Comparison of ENCODE assay signal across 8 cellular contexts in genomic region chr2:161238559-161239415, GRCh38.
A peak's percentile ranks its signal among the peaks of the same experiment; 100 is the strongest.
DNase-seq lines count a peak whose midpoint lies in the region; ATAC-seq and TF ChIP-seq lines count a peak whose summit lies in the region.

No MANE protein-coding gene starts in this region.

- POLR2A ChIA-PET in OCI-LY7 (lab: Charles Lee): interaction anchor here (0.5 to 1.7 kb wide), 4 partner anchors 10 to 174 kb away, joined by 4 to 5 read pairs (median 4); no protein-coding TSS in a partner anchor
- POLR2A ChIA-PET in naive thymus-derived CD8-positive, alpha-beta T cell (lab: Charles Lee): interaction anchor here (1.5 kb wide), 1 partner anchor 7 kb away, joined by 5 read pairs; no protein-coding TSS in a partner anchor

- H2AFZ ChIP-seq in OCI-LY7 (ENCODE audit: low read length): peak overlapping the region; percentile 71

- H3K27ac ChIP-seq in OCI-LY7 (ENCODE audit: low read depth, low read length, poor library complexity, severe bottlenecking) (no peak overlapping the region), temporal lobe (ENCODE audit: low read depth, low read length) (peak overlapping the region; percentile 44)

- H3K4me3 ChIP-seq in OCI-LY7 (ENCODE audit: low read depth, low read length, poor library complexity, severe bottlenecking) (peak overlapping the region; percentile 57), foreskin fibroblast (ENCODE audit: low read depth in 1 of 2, low read length in 2 of 2) (peak overlapping the region; percentile 63 to 76)

- H4K20me1 ChIP-seq in OCI-LY7 (ENCODE audit: insufficient read depth, low read length): no peaks in the 10 kb centered on the region

- intact Hi-C loops in OCI-LY7 (cut with micrococcal nuclease; ENCODE audit: unreplicated experiment): no loop called here

- peaks cover 56% of the 10 kb centered on the region for H3K4me1 ChIP-seq in OCI-LY7 (ENCODE audit: insufficient read depth, low read length, poor library complexity, severe bottlenecking)

- peaks cover 0 to 10% (median 0%) of the 10 kb centered on the region in 5 donors for H3K27me3 Mint-ChIP-seq in naive thymus-derived CD8-positive, alpha-beta T cell

- no peaks in the 10 kb centered on the region for H3K9me3 ChIP-seq in OCI-LY7 (ENCODE audit: low read length)

- peak overlapping the region; percentile 87 to 97 (median 92) for H3K4me3 Mint-ChIP-seq in naive thymus-derived CD8-positive, alpha-beta T cell

- H3K9me3 Mint-ChIP-seq in naive thymus-derived CD8-positive, alpha-beta T cell: no peaks in the 10 kb centered on the region

- CTCF ChIA-PET in OCI-LY7 (lab: Charles Lee; ENCODE audit: unreplicated experiment): no interaction called here

- no TSS peak for BruUV-seq in OCI-LY7 (replicated peaks; lab: Mats Ljungman, UMichigan)

- DNase-seq in NCI-H524 (lab: John Stamatoyannopoulos, UW): peak; percentile 25 to 78
- no peak for DNase-seq in NCI-H524 treated with DMSO at 0.1 percent for 48 hours (lab: John Stamatoyannopoulos, UW)
- DNase-seq in OCI-LY7 (ENCODE audit: low spot score): peak; percentile 35
- peak; percentile 36 for DNase-seq in activated gamma-delta T cell treated with anti-CD3 and anti-CD28 coated beads, Interleukin-2, amount 50 U/mL, for 16 hours (ENCODE audit: low read depth)
- DNase-seq in foreskin fibroblast: peak in 1 of 2 donors; percentile 66
- peak; percentile 39 to 75 (median 52) for DNase-seq in naive thymus-derived CD8-positive, alpha-beta T cell

- H3K79me2 ChIP-seq in OCI-LY7 (ENCODE audit: insufficient read depth, low read depth, low read length): peaks cover 2% of the 10 kb centered on the region; the same call in 1 of the 2 replicates

- H3K27ac Mint-ChIP-seq in naive thymus-derived CD8-positive, alpha-beta T cell: peak overlapping the region in 9 of 10 donors; percentile 1 to 92 (median 84)

- peaks cover 8% of the 10 kb centered on the region; the same call in 1 of the 2 replicates for H3K36me3 ChIP-seq in OCI-LY7 (ENCODE audit: insufficient read depth, low read length)

- peak overlapping the region; percentile 86 for H3K4me2 ChIP-seq in OCI-LY7 (ENCODE audit: low read length)

- ATAC-seq in HG03025 (IDR thresholded peaks at IDR 0.05; ENCODE audit: low FRiP score, unreplicated experiment): peak; percentile 47
- peak; percentile 74 to 76 for ATAC-seq in naive thymus-derived CD8-positive, alpha-beta T cell

- H3K9me2 ChIP-seq in OCI-LY7 (ENCODE audit: insufficient read depth, low read length): no peaks in the 10 kb centered on the region

- TF ChIP-seq CTCF in OCI-LY7 (conservative IDR thresholded peaks at IDR 0.05; ENCODE audit: low read length) (no peak), foreskin fibroblast (IDR thresholded peaks at IDR 0.05; ENCODE audit: low read depth, low read length) (no peak)

- peaks cover 0 to 4% (median 3%) of the 10 kb centered on the region in 3 donors for H3K36me3 Mint-ChIP-seq in naive thymus-derived CD8-positive, alpha-beta T cell

- H3K4me1 Mint-ChIP-seq in naive thymus-derived CD8-positive, alpha-beta T cell: peaks cover 8 to 45% (median 31%) of the 10 kb centered on the region in 4 donors
